Comparison of ENCODE assay signal across 19 cellular contexts in genomic region chr6:21911208-21911607, GRCh38.
DNase-seq lines count a peak whose midpoint lies in the region; ATAC-seq and TF ChIP-seq lines count a peak whose summit lies in the region.
"Had no signal": no experiment of that assay in that cellular context is flagged by ENCODE, and none has a peak within 500 bp of the region (broad histone marks: within the 10 kb centered on the region; RNA-seq: fewer than 3 reads in every experiment).

No MANE protein-coding gene starts in this region.

- no peak overlapping the region for H2BK15ac ChIP-seq in IMR-90 (ENCODE audit: low read depth, low read length)
- H2BK15ac ChIP-seq in neuronal stem cell (ENCODE audit: low read length): no peak overlapping the region
- H2BK15ac ChIP-seq in H9 (ENCODE audit: low read depth, low read length): no peak overlapping the region

- no peak for TF ChIP-seq POLR2A in IMR-90 (IDR thresholded peaks at IDR 0.05; ENCODE audit: low read depth, low read length)

- ATAC-seq in IMR-90 (ENCODE audit: low read depth) (no peak), WTC11 (no peak)
- no peak for ATAC-seq in activated T-helper 17 cell treated with anti-CD3 and anti-CD28 coated beads, Interleukin-2, amount 50 U/mL, for 72 hours (replicated peaks)
- ATAC-seq in CD4-positive, alpha-beta T cell (ENCODE audit: poor library complexity): no peak
- ATAC-seq: CD8-positive, alpha-beta T cell; HCT116 had no signal

- no peaks in the 10 kb centered on the region for H3K27me3 ChIP-seq in IMR-90 (ENCODE audit: control insufficient read depth, insufficient read depth, low read length)
- no peaks in the 10 kb centered on the region for H3K27me3 ChIP-seq in neuronal stem cell (ENCODE audit: control insufficient read depth in 3 of 3, insufficient read depth in 3 of 3, low read depth in 1 of 3, low read length in 3 of 3)
- H3K27me3 ChIP-seq in CD4-positive, alpha-beta T cell (ENCODE audit: control insufficient read depth, insufficient read depth, low read length): no peaks in the 10 kb centered on the region
- no peaks in the 10 kb centered on the region for H3K27me3 ChIP-seq in H9 (ENCODE audit: insufficient read depth, low read length)
- H3K27me3 ChIP-seq: BE2C; BLaER1 treated with 17β-estradiol and CSF1 and Interleukin-3, amounts not matched to agents 10 nM and 100 nM had no signal

- no peak for TF ChIP-seq RAD21 in IMR-90 (IDR thresholded peaks at IDR 0.05; ENCODE audit: low read length)

- H3K23ac ChIP-seq in IMR-90 (ENCODE audit: low read depth, low read length): no peak overlapping the region
- no peak overlapping the region for H3K23ac ChIP-seq in neuronal stem cell (ENCODE audit: low read depth, low read length, poor library complexity)
- no peak overlapping the region for H3K23ac ChIP-seq in H9 (ENCODE audit: insufficient read length, low read depth, low read length)

- H2BK12ac ChIP-seq in neuronal stem cell (ENCODE audit: low read length): no peak overlapping the region
- H2BK12ac ChIP-seq in H9 (ENCODE audit: insufficient read length, low read depth, low read length): no peak overlapping the region

- peaks cover 4% of the 10 kb centered on the region; the same call in 1 of the 2 replicates for H3K9me1 ChIP-seq in IMR-90 (ENCODE audit: insufficient read depth, low read length)

- H3K4me3 Mint-ChIP-seq in WTC11 (no peak overlapping the region), mesothelial cell of epicardium (no peak overlapping the region), progenitor cell of endocrine pancreas (ENCODE audit: low read depth) (no peak overlapping the region), H9 (no peak overlapping the region)
- H3K4me3 Mint-ChIP-seq in activated T-helper 17 cell treated with anti-CD3 and anti-CD28 coated beads, Interleukin-2, amount 50 U/mL, for 72 hours: no peak overlapping the region
- H3K4me3 Mint-ChIP-seq in CD4-positive, alpha-beta T cell: no peak overlapping the region
- H3K4me3 Mint-ChIP-seq: CD8-positive, alpha-beta T cell had no signal

- dilution Hi-C loops in IMR-90 (cut with HindIII; ENCODE audit: low sequenced_read_pairs, unreplicated experiment): no loop called here

- H3K79me2 ChIP-seq in H9 (ENCODE audit: insufficient read depth, low read length): peaks cover 2% of the 10 kb centered on the region; the same call in 1 of the 2 replicates

- H3K79me1 ChIP-seq in IMR-90 (ENCODE audit: low read depth in 1 of 2, low read length in 2 of 2) (no peaks in the 10 kb centered on the region), neuronal stem cell (ENCODE audit: low read depth, low read length) (no peaks in the 10 kb centered on the region), H9 (ENCODE audit: insufficient read depth, low read depth, low read length, poor library complexity, severe bottlenecking) (peaks cover 2% of the 10 kb centered on the region)

- H4K8ac ChIP-seq in IMR-90 (ENCODE audit: low read depth in 2 of 2, low read length in 2 of 2) (no peak overlapping the region), neuronal stem cell (ENCODE audit: low read depth, low read length) (no peak overlapping the region), H9 (replicated peaks; ENCODE audit: insufficient read length, low read depth, low read length) (no peak overlapping the region)

- H3K36me3 Mint-ChIP-seq in WTC11 (peaks cover 14% of the 10 kb centered on the region), mesothelial cell of epicardium (peaks cover 15% of the 10 kb centered on the region), progenitor cell of endocrine pancreas (ENCODE audit: insufficient read depth) (peaks cover 33% of the 10 kb centered on the region), H9 (ENCODE audit: insufficient read depth in 1 of 3, low read depth in 3 of 3) (peaks cover 25 to 42% (median 30%) of the 10 kb centered on the region in 3 experiments)
- H3K36me3 Mint-ChIP-seq in activated T-helper 17 cell treated with anti-CD3 and anti-CD28 coated beads, Interleukin-2, amount 50 U/mL, for 72 hours (ENCODE audit: low read depth): no peaks in the 10 kb centered on the region
- H3K36me3 Mint-ChIP-seq in CD4-positive, alpha-beta T cell (ENCODE audit: low read depth): no peaks in the 10 kb centered on the region
- H3K36me3 Mint-ChIP-seq: CD8-positive, alpha-beta T cell had no signal

- H3K4me1 ChIP-seq in IMR-90 (ENCODE audit: control insufficient read depth, insufficient read depth, low read length): 0 out of 2 replicates have a peak, but pooled peaks cover 2% of the 10 kb centered on the region
- H3K4me1 ChIP-seq in neuronal stem cell (ENCODE audit: control insufficient read depth in 2 of 2, insufficient read depth in 1 of 2, low read depth in 1 of 2, low read length in 2 of 2): no peaks in the 10 kb centered on the region
- peaks cover 3% of the 10 kb centered on the region; the same call in 1 of the 2 replicates for H3K4me1 ChIP-seq in H9 (ENCODE audit: insufficient read depth, low read length)
- H3K4me1 ChIP-seq: Caco-2 had no signal

- no peak overlapping the region for H2BK20ac ChIP-seq in IMR-90 (ENCODE audit: low read depth, low read length)
- H2BK20ac ChIP-seq in H9 (ENCODE audit: low read depth, low read length, poor library complexity, severe bottlenecking): no peak overlapping the region

- 100% methylated on average over 1 of the region's 1 CpG; no CpG with 5 or more reads in 1 of the 2 experiments for WGBS in IMR-90 (ENCODE audit: extremely low coverage in 2 of 2, insufficient read length in 1 of 2), 2 experiments
- WGBS in neuronal stem cell (ENCODE audit: extremely low coverage in 2 of 2, insufficient read length in 2 of 2, insufficient replicate concordance in 1 of 2), 2 donors: no CpG with 5 or more reads among the region's 1 CpG
- WGBS in H9 (ENCODE audit: extremely low coverage, insufficient read length, low lambda C conversion rate): no CpG with 5 or more reads among the region's 1 CpG

- BruUV-seq in IMR-90 (replicated peaks; lab: Mats Ljungman, UMichigan): no TSS peak

- no peak overlapping the region for H2AK5ac ChIP-seq in IMR-90 (ENCODE audit: low read depth, low read length)
- H2AK5ac ChIP-seq in neuronal stem cell (ENCODE audit: low read depth, low read length): no peak overlapping the region
- no peak overlapping the region for H2AK5ac ChIP-seq in H9 (ENCODE audit: insufficient read length, low read length)

- no peaks in the 10 kb centered on the region for H3K23me2 ChIP-seq in H9 (ENCODE audit: insufficient read length, low read depth, low read length, poor library complexity, severe bottlenecking)

- intact Hi-C loops in IMR-90 (cut with micrococcal nuclease): no loop called here
- intact Hi-C loops in CD4-positive, alpha-beta T cell (cut with DNase I, micrococcal nuclease): loop anchor here in 1 of 2 experiments (10.0 kb wide), 1 partner anchor 234 kb away; no protein-coding TSS in a partner anchor

- peaks cover 4% of the 10 kb centered on the region; the same call in 1 of the 2 replicates for H3K9me3 Mint-ChIP-seq in WTC11
- H3K9me3 Mint-ChIP-seq in mesothelial cell of epicardium: no peaks in the 10 kb centered on the region
- H3K9me3 Mint-ChIP-seq in progenitor cell of endocrine pancreas (ENCODE audit: low read depth): peaks cover 3% of the 10 kb centered on the region
- H3K9me3 Mint-ChIP-seq in activated T-helper 17 cell treated with anti-CD3 and anti-CD28 coated beads, Interleukin-2, amount 50 U/mL, for 72 hours: peaks cover 5% of the 10 kb centered on the region
- no peaks in the 10 kb centered on the region for H3K9me3 Mint-ChIP-seq in CD4-positive, alpha-beta T cell
- no peaks in the 10 kb centered on the region for H3K9me3 Mint-ChIP-seq in H9
- H3K9me3 Mint-ChIP-seq: CD8-positive, alpha-beta T cell had no signal

- H3K27ac Mint-ChIP-seq in WTC11 (peak overlapping the region; percentile 48; the same call in 1 of the 2 replicates), mesothelial cell of epicardium (peak overlapping the region; percentile 54), progenitor cell of endocrine pancreas (peak overlapping the region; percentile 77), H9 (peak overlapping the region in 1 of 3 experiments; percentile 29; a peak in 1 of 7 replicates)
- H3K27ac Mint-ChIP-seq in activated T-helper 17 cell treated with anti-CD3 and anti-CD28 coated beads, Interleukin-2, amount 50 U/mL, for 72 hours: no peak overlapping the region
- H3K27ac Mint-ChIP-seq in CD4-positive, alpha-beta T cell: no peak overlapping the region
- H3K27ac Mint-ChIP-seq: CD8-positive, alpha-beta T cell had no signal

- H2BK120ac ChIP-seq in IMR-90 (ENCODE audit: low read depth, low read length) (no peak overlapping the region), neuronal stem cell (ENCODE audit: low read depth, low read length) (no peak overlapping the region), H9 (ENCODE audit: low read depth, low read length, poor library complexity, severe bottlenecking) (no peak overlapping the region)

- H4K5ac ChIP-seq in IMR-90 (ENCODE audit: low read depth, low read length): no peak overlapping the region
- H4K5ac ChIP-seq in H9 (ENCODE audit: insufficient read length, low read depth, low read length): no peak overlapping the region

- H3K14ac ChIP-seq in IMR-90 (replicated peaks; ENCODE audit: low read depth, low read length) (no peak overlapping the region), neuronal stem cell (ENCODE audit: low read length) (no peak overlapping the region), H9 (ENCODE audit: insufficient read depth, low read length) (no peak overlapping the region)

- no peak overlapping the region for H4K91ac ChIP-seq in IMR-90 (ENCODE audit: insufficient read depth, low read depth, low read length)
- H4K91ac ChIP-seq in neuronal stem cell (ENCODE audit: low read depth, low read length, poor library complexity): no peak overlapping the region
- H4K91ac ChIP-seq in H9 (ENCODE audit: insufficient read length, low read depth, low read length): no peak overlapping the region

- no peak overlapping the region for H2AK9ac ChIP-seq in IMR-90 (replicated peaks; ENCODE audit: low read depth, low read length, poor library complexity)

- CTCF ChIA-PET in IMR-90 (lab: Yijun Ruan, JAX): interaction anchor here (0.6 kb wide), 1 partner anchor 86 kb away, joined by 3 read pairs; no protein-coding TSS in a partner anchor
- CTCF ChIA-PET in WTC11 (lab: Charles Lee): no interaction called here
- CTCF ChIA-PET in CD4-positive, alpha-beta T cell (lab: Charles Lee): no interaction called here

- H3T11ph ChIP-seq in H9 (ENCODE audit: low read length): no peak overlapping the region

- H3K27ac ChIP-seq in IMR-90 (ENCODE audit: insufficient read depth, low read length): no peak overlapping the region
- no peak overlapping the region for H3K27ac ChIP-seq in neuronal stem cell (replicated peaks; ENCODE audit: low read length)
- H3K27ac ChIP-seq in CD4-positive, alpha-beta T cell (ENCODE audit: low read depth, low read length): no peak overlapping the region
- H3K27ac ChIP-seq in H9 (ENCODE audit: insufficient read length, low read depth, low read length): no peak overlapping the region
- H3K27ac ChIP-seq: BLaER1 treated with 17β-estradiol and CSF1 and Interleukin-3, amounts not matched to agents 10 nM and 100 nM; GM23248 had no signal

- H3K36me3 ChIP-seq in IMR-90 (ENCODE audit: control insufficient read depth, insufficient read depth, low read length): no peaks in the 10 kb centered on the region; the same call in 1 of the 2 replicates
- H3K36me3 ChIP-seq in neuronal stem cell (replicated peaks in 1 of 2; ENCODE audit: control insufficient read depth in 2 of 2, insufficient read depth in 2 of 2, low read length in 2 of 2): peaks cover 0 to 24% of the 10 kb centered on the region in 2 donors
- H3K36me3 ChIP-seq: BE2C; BLaER1 treated with 17β-estradiol and CSF1 and Interleukin-3, amounts not matched to agents 10 nM and 100 nM had no signal

- H4K20me1 ChIP-seq in IMR-90 (ENCODE audit: insufficient read depth, low read length) (no peaks in the 10 kb centered on the region), H9 (ENCODE audit: control insufficient read depth, insufficient read depth, insufficient read length) (no peaks in the 10 kb centered on the region)
- H4K20me1 ChIP-seq: BLaER1 treated with 17β-estradiol and CSF1 and Interleukin-3, amounts not matched to agents 10 nM and 100 nM had no signal

- POLR2A ChIA-PET in IMR-90 (lab: Charles Lee; ENCODE audit: unreplicated experiment): no interaction called here
- POLR2A ChIA-PET in WTC11 (lab: Charles Lee): no interaction called here
- POLR2A ChIA-PET in CD4-positive, alpha-beta T cell (lab: Charles Lee): no interaction called here

- no peak overlapping the region for H2AFZ ChIP-seq in IMR-90 (replicated peaks; ENCODE audit: low read length, poor library complexity)
- H2AFZ ChIP-seq in neuronal stem cell (ENCODE audit: low read length): no peak overlapping the region
- no peak overlapping the region for H2AFZ ChIP-seq in H9 (ENCODE audit: low read length)
- H2AFZ ChIP-seq: GM23248 had no signal

- no peak for TF ChIP-seq CTCF in IMR-90 (conservative IDR thresholded peaks at IDR 0.05; ENCODE audit: low read depth, low read length)
- TF ChIP-seq CTCF in WTC11 (IDR thresholded peaks at IDR 0.05): no peak
- no peak for TF ChIP-seq CTCF in mesothelial cell of epicardium (IDR thresholded peaks at IDR 0.05; ENCODE audit: unreplicated experiment)
- TF ChIP-seq CTCF in progenitor cell of endocrine pancreas (IDR thresholded peaks at IDR 0.05; ENCODE audit: unreplicated experiment): no peak
- TF ChIP-seq CTCF in CD4-positive, alpha-beta T cell (IDR thresholded peaks at IDR 0.05): no peak
- TF ChIP-seq CTCF in H9 (conservative IDR thresholded peaks at IDR 0.05): no peak

- H3K9me3 ChIP-seq in IMR-90 (ENCODE audit: control insufficient read depth, insufficient read depth, low read length) (no peaks in the 10 kb centered on the region), neuronal stem cell (replicated peaks in 1 of 2; ENCODE audit: control insufficient read depth in 2 of 2, insufficient read depth in 1 of 2, low read depth in 1 of 2, low read length in 2 of 2) (peaks cover 0 to 2% of the 10 kb centered on the region in 2 donors), H9 (ENCODE audit: control insufficient read depth, low read depth, low read length) (no peaks in the 10 kb centered on the region)
- no peaks in the 10 kb centered on the region for H3K9me3 ChIP-seq in CD4-positive, alpha-beta T cell (ENCODE audit: control insufficient read depth, low read length)
- H3K9me3 ChIP-seq: BE2C, Caco-2 had no signal

- DNase-seq in IMR-90 (no peak), WTC11 (ENCODE audit: low spot score) (no peak), mesothelial cell of epicardium (ENCODE audit: low spot score in 2 of 2, unreplicated experiment in 2 of 2) (no peak), progenitor cell of endocrine pancreas (ENCODE audit: low spot score, unreplicated experiment) (no peak), neuronal stem cell (ENCODE audit: low spot score) (no peak), H9 (no peak)
- no peak for DNase-seq in CD4-positive, alpha-beta T cell
- DNase-seq: ACHN; AML-193; BE2C; Caco-2; CD8-positive, alpha-beta T cell; DMS153; DND-41; GM23248; H7 had no signal

- H3K4me2 ChIP-seq in IMR-90 (ENCODE audit: low read depth, low read length) (no peak overlapping the region), neuronal stem cell (ENCODE audit: insufficient read depth, low read length, poor library complexity, severe bottlenecking) (no peak overlapping the region), H9 (ENCODE audit: insufficient read depth, insufficient read length, low read length) (no peak overlapping the region)
- H3K4me2 ChIP-seq: BLaER1 treated with 17β-estradiol and CSF1 and Interleukin-3, amounts not matched to agents 10 nM and 100 nM had no signal

- H3K4me1 Mint-ChIP-seq in WTC11 (peaks cover 73% of the 10 kb centered on the region), mesothelial cell of epicardium (peaks cover 88% of the 10 kb centered on the region), progenitor cell of endocrine pancreas (ENCODE audit: low read depth) (peaks cover 47% of the 10 kb centered on the region), H9 (peaks cover 38 to 57% of the 10 kb centered on the region in 2 experiments)
- peaks cover 7% of the 10 kb centered on the region for H3K4me1 Mint-ChIP-seq in activated T-helper 17 cell treated with anti-CD3 and anti-CD28 coated beads, Interleukin-2, amount 50 U/mL, for 72 hours
- peaks cover 19% of the 10 kb centered on the region for H3K4me1 Mint-ChIP-seq in CD4-positive, alpha-beta T cell (ENCODE audit: low read depth)

- H3K18ac ChIP-seq in IMR-90 (ENCODE audit: low read depth, low read length) (no peak overlapping the region), neuronal stem cell (ENCODE audit: low read length) (no peak overlapping the region), H9 (ENCODE audit: insufficient read length, low read depth, low read length) (no peak overlapping the region)

- H3K27me3 Mint-ChIP-seq in WTC11 (ENCODE audit: low read depth) (no peaks in the 10 kb centered on the region), mesothelial cell of epicardium (ENCODE audit: low read depth) (no peaks in the 10 kb centered on the region), progenitor cell of endocrine pancreas (no peaks in the 10 kb centered on the region), H9 (ENCODE audit: low read depth) (no peaks in the 10 kb centered on the region)
- peaks cover 6% of the 10 kb centered on the region for H3K27me3 Mint-ChIP-seq in activated T-helper 17 cell treated with anti-CD3 and anti-CD28 coated beads, Interleukin-2, amount 50 U/mL, for 72 hours
- H3K27me3 Mint-ChIP-seq in CD4-positive, alpha-beta T cell: no peaks in the 10 kb centered on the region

- H3K4ac ChIP-seq in IMR-90 (ENCODE audit: low read depth, low read length) (no peak overlapping the region), neuronal stem cell (ENCODE audit: low read length) (no peak overlapping the region), H9 (ENCODE audit: low read depth, low read length) (no peak overlapping the region)

- H2BK5ac ChIP-seq in IMR-90 (ENCODE audit: low read depth, low read length, poor library complexity, severe bottlenecking): no peak overlapping the region
- no peak overlapping the region for H2BK5ac ChIP-seq in neuronal stem cell (ENCODE audit: low read length)
- no peak overlapping the region for H2BK5ac ChIP-seq in H9 (ENCODE audit: insufficient read length, low read length)

- H3K9ac ChIP-seq in IMR-90 (ENCODE audit: low read depth, low read length): no peak overlapping the region
- H3K9ac ChIP-seq in neuronal stem cell (ENCODE audit: low read depth, low read length, poor library complexity): no peak overlapping the region
- no peak overlapping the region for H3K9ac ChIP-seq in H9 (ENCODE audit: extremely low read depth, insufficient read length, low read length)
- H3K9ac ChIP-seq: BLaER1 treated with 17β-estradiol and CSF1 and Interleukin-3, amounts not matched to agents 10 nM and 100 nM; GM23248 had no signal

- H3K56ac ChIP-seq in IMR-90 (ENCODE audit: extremely low read depth, insufficient read depth, low read length): no peak overlapping the region
- no peak overlapping the region for H3K56ac ChIP-seq in H9 (ENCODE audit: insufficient read length, low read depth, low read length)

- in situ Hi-C loops in IMR-90 (cut with MboI; ENCODE audit: low sequenced_read_pairs): no loop called here

- no peak overlapping the region for H3K4me3 ChIP-seq in IMR-90 (ENCODE audit: insufficient read depth, low read depth, low read length)
- H3K4me3 ChIP-seq in neuronal stem cell (ENCODE audit: low read length in 2 of 2): no peak overlapping the region
- H3K4me3 ChIP-seq: BLaER1 treated with 17β-estradiol and CSF1 and Interleukin-3, amounts not matched to agents 10 nM and 100 nM; GM23248 had no signal

Comparison
In these comparisons a context has a peak if more than half of its experiments do, and no peak if none do; other contexts are left out.
1. H3K27ac Mint-ChIP-seq: peak in WTC11 (single experiment), mesothelial cell of epicardium (single experiment) and progenitor cell of endocrine pancreas (single experiment); none in activated T-helper 17 cell treated with anti-CD3 and anti-CD28 coated beads, Interleukin-2, amount 50 U/mL, for 72 hours (single experiment) and CD4-positive, alpha-beta T cell (single experiment).